15 cellular contexts compared by ENCODE assay signal in genomic region chr4:147927377-147928137, GRCh38.
DNase-seq lines count a peak whose midpoint lies in the region; ATAC-seq and TF ChIP-seq lines count a peak whose summit lies in the region.
"Had no signal": no experiment of that assay in that cellular context is flagged by ENCODE, and none has a peak within 500 bp of the region (broad histone marks: within the 10 kb centered on the region; RNA-seq: fewer than 3 reads in every experiment).

No MANE protein-coding gene starts in this region.

- peaks cover 36% of the 10 kb centered on the region for H3K36me3 Mint-ChIP-seq in osteocyte (ENCODE audit: unreplicated experiment)

- no peak overlapping the region for H3K4me3 Mint-ChIP-seq in osteocyte (ENCODE audit: unreplicated experiment)
- H3K4me3 Mint-ChIP-seq: activated T-cell treated with anti-CD3 and anti-CD28 coated beads, Interleukin-2, amount 50 U/mL, for 72 hours had no signal

- no peaks in the 10 kb centered on the region for H3F3A ChIP-seq in PC-3 (ENCODE audit: low read length, unreplicated experiment)

- H3K27ac ChIP-seq in PC-3 (ENCODE audit: low read length) = peak overlapping the region; percentile 91

- POLR2A ChIA-PET in PC-3 (lab: Charles Lee; ENCODE audit: unreplicated experiment) = no interaction called here

- TF ChIP-seq CTCF in PC-3 (conservative IDR thresholded peaks at IDR 0.05; ENCODE audit: low read depth, low read length) = no peak
- no peak for TF ChIP-seq CTCF in fibroblast of pulmonary artery (IDR thresholded peaks at IDR 0.05; ENCODE audit: low read length, missing control alignments)
- no peak for TF ChIP-seq CTCF in osteocyte (IDR thresholded peaks at IDR 0.05)

- H3K4me2 ChIP-seq in PC-3 (ENCODE audit: low read length) = peak overlapping the region; percentile 72

- no peaks in the 10 kb centered on the region for H3K79me2 ChIP-seq in PC-3 (ENCODE audit: low read length)

- CTCF ChIA-PET in PC-3 (lab: Charles Lee) = no interaction called here

- H3K4me1 Mint-ChIP-seq in osteocyte (ENCODE audit: unreplicated experiment) = peaks cover 15% of the 10 kb centered on the region

- no peaks in the 10 kb centered on the region for H3K9me3 Mint-ChIP-seq in osteocyte (ENCODE audit: unreplicated experiment)
- H3K9me3 Mint-ChIP-seq: activated T-cell treated with anti-CD3 and anti-CD28 coated beads, Interleukin-2, amount 50 U/mL, for 72 hours had no signal

- intact Hi-C loops in PC-3 (cut with micrococcal nuclease) = loop anchor here (1.0 to 10.0 kb wide), 4 partner anchors 38 to 515 kb away; partner anchors contain the start of gene NR3C2

- H3K27me3 ChIP-seq in PC-3 (ENCODE audit: low read length) = no peaks in the 10 kb centered on the region
- H3K27me3 ChIP-seq: BE2C had no signal

- H3K4me3 ChIP-seq in PC-3 (ENCODE audit: low read length) (peak overlapping the region; percentile 40), fibroblast of pulmonary artery (replicated peaks; ENCODE audit: low read depth, low read length) (no peak overlapping the region)

- peak overlapping the region; percentile 2; the same call in 1 of the 2 replicates for H2AFZ ChIP-seq in PC-3 (ENCODE audit: low read length)

- H3K27me3 Mint-ChIP-seq in osteocyte (ENCODE audit: unreplicated experiment) = no peaks in the 10 kb centered on the region

- H3K9me3 ChIP-seq in PC-3 (ENCODE audit: low read length) = no peaks in the 10 kb centered on the region
- H3K9me3 ChIP-seq: BE2C had no signal

- H3K36me3 ChIP-seq in PC-3 (ENCODE audit: low read depth, low read length) = no peaks in the 10 kb centered on the region

- ATAC-seq in PC-3 (peak; percentile 45), HG03378 (IDR thresholded peaks at IDR 0.05; ENCODE audit: unreplicated experiment) (no peak), HG02759 (IDR thresholded peaks at IDR 0.05; ENCODE audit: unreplicated experiment) (no peak), SK-N-SH treated with all-trans-retinoic acid at 6 μM for 48 hours (no peak; the same call in 1 of the 3 replicates)
- ATAC-seq: activated T-cell treated with anti-CD3 and anti-CD28 coated beads, Interleukin-2, amount 50 U/mL, for 72 hours had no signal

- BruUV-seq in PC-3 (replicated peaks; lab: Mats Ljungman, UMichigan) = no TSS peak

- no peaks in the 10 kb centered on the region for H4K20me1 ChIP-seq in PC-3 (ENCODE audit: low read length)

- H3K27ac Mint-ChIP-seq in osteocyte (ENCODE audit: unreplicated experiment) = peak overlapping the region; percentile 90
- H3K27ac Mint-ChIP-seq: activated T-cell treated with anti-CD3 and anti-CD28 coated beads, Interleukin-2, amount 50 U/mL, for 72 hours had no signal

- H3K9ac ChIP-seq in PC-3 (ENCODE audit: low read length) = peak overlapping the region; percentile 64

- H3K9me2 ChIP-seq in PC-3 (replicated peaks; ENCODE audit: low read length) = no peaks in the 10 kb centered on the region

- DNase-seq in DMS53 (lab: John Stamatoyannopoulos, UW) = peak; percentile 76
- peak; percentile 24 for DNase-seq in PC-3
- peak; percentile 18 for DNase-seq in fibroblast of pulmonary artery (ENCODE audit: low read depth)
- no peak for DNase-seq in osteocyte (ENCODE audit: extremely low spot score, unreplicated experiment)
- DNase-seq in NCI-H69 (lab: John Stamatoyannopoulos, UW) = no peak
- DNase-seq: activated CD4-positive, CD25-positive, alpha-beta regulatory T cell treated with anti-CD3 and anti-CD28 coated beads, Interleukin-2, amount 50 U/mL, for 72 hours; activated T-cell treated with anti-CD3 and anti-CD28 coated beads, Interleukin-2, amount 50 U/mL, for 72 hours; BE2C; GDM1; kidney glomerular epithelial cell; NCI-H1092; NCI-H774 had no signal

- peaks cover 37% of the 10 kb centered on the region for H3K4me1 ChIP-seq in PC-3 (ENCODE audit: insufficient read depth, low read length)
- H3K4me1 ChIP-seq: BE2C had no signal

TF ChIP-seq in SK-N-SH treated with all-trans-retinoic acid at 6 μM for 48 hours, 23 proteins besides CTCF, POLR2A, EP300 and RAD21:
- no peak for TF ChIP-seq ZNF70 (CRISPR knock-in tag; IDR thresholded peaks at IDR 0.05)

Comparison
In these comparisons a context has a peak if more than half of its experiments do, and no peak if none do; other contexts are left out.
1. DNase-seq: peak in DMS53 (single experiment), PC-3 (single experiment) and fibroblast of pulmonary artery (single experiment); none in osteocyte (single experiment) and NCI-H69 (single experiment).